In the genomic region with DNA sequence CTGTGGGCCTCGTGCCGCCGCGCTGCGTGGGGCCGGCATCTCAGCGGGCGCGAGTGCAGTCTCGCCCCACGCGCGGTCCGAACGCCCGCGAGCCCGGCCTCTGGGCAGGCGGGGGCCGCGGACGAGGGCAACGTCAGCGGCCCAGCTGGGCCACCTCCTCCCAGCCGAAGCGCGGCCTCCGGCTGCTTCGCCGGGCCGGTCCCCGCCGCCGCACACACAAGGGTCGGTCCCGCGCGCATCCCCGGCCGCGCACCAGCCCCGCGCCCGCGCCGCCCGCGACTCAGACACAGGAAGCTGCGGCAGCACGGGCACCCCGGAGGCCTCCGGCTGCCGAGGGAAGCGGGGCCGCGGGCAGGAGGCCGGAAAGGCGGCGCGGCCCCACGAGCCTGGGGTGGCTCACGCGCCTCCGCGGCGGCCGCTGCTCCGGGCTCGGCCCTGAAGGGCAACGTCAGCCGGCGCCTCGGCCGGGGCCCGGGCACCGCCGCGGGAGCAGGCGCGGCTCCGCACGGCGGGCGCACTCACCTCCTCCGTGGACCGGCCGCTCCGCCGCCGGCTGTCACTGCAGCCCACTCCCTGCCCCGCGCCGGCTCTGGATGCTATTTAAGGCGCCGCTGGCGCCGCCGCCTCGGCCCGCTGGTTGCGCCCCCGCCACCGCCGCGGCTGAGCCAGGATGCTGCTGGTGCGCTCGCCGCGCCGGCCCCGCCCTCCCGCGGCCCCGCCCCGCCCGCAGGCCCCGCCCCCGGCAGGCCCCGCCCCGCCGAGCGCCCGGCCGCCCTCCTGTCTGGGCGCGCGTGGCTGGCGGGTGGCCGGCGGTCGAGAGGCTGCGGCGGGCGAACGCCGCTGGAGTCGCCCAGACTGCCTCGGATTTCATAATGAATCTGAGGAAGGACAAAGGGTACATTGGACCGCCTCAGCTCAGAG, we compare ENCODE assay signal across 1 cellular context.
TF ChIP-seq lines count a peak whose summit lies in the region.

ACSL1 (minus strand) TSS at position 575 of the 921 bp plus-strand sequence. CDS start 22,454 bp downstream, outside the sequence.

TF ChIP-seq in WTC11, 78 proteins besides CTCF, POLR2A, EP300 and RAD21 (continued from another document):
- no peak for TF ChIP-seq ATF1 (CRISPR knock-in tag; IDR thresholded peaks at IDR 0.05)
